24 cellular contexts compared by ENCODE assay signal in genomic region chr2:219947575-219947974, GRCh38.
DNase-seq lines count a peak whose midpoint lies in the region; ATAC-seq and TF ChIP-seq lines count a peak whose summit lies in the region.
"Had no signal": no experiment of that assay in that cellular context is flagged by ENCODE, and none has a peak within 500 bp of the region (broad histone marks: within the 10 kb centered on the region; RNA-seq: fewer than 3 reads in every experiment).

No MANE protein-coding gene starts in this region.

- no peak for ATAC-seq in heart right ventricle

- H3K9me3 ChIP-seq in heart right ventricle (no peaks in the 10 kb centered on the region), hepatocyte (ENCODE audit: low read depth) (no peaks in the 10 kb centered on the region)
- H3K9me3 ChIP-seq: sigmoid colon, transverse colon had no signal

- H3K79me2 ChIP-seq in hepatocyte = no peaks in the 10 kb centered on the region

- H3K4me1 ChIP-seq in heart right ventricle = no peaks in the 10 kb centered on the region
- H3K4me1 ChIP-seq in hepatocyte (ENCODE audit: insufficient read depth) = no peaks in the 10 kb centered on the region
- H3K4me1 ChIP-seq: sigmoid colon, transverse colon had no signal

- H3K4me3 ChIP-seq in astrocyte of the spinal cord (ENCODE audit: low read depth, low read length) (no peak overlapping the region), heart right ventricle (no peak overlapping the region), hepatocyte (no peak overlapping the region)
- H3K4me3 ChIP-seq: sigmoid colon, transverse colon had no signal

- H4K20me1 ChIP-seq in hepatocyte (ENCODE audit: insufficient read depth, poor library complexity, severe bottlenecking) = no peaks in the 10 kb centered on the region

- in situ Hi-C loops in astrocyte of the spinal cord (cut with HindIII; ENCODE audit: low sequenced_read_pairs) = no loop called here

- intact Hi-C loops in heart right ventricle (cut with DNase I) = no loop called here

- no peaks in the 10 kb centered on the region for H3K36me3 ChIP-seq in heart right ventricle
- no peaks in the 10 kb centered on the region for H3K36me3 ChIP-seq in hepatocyte (replicated peaks; ENCODE audit: insufficient read depth, low read depth)
- H3K36me3 ChIP-seq: sigmoid colon, transverse colon had no signal

- H3K27ac ChIP-seq in heart right ventricle = no peak overlapping the region
- H3K27ac ChIP-seq in hepatocyte = no peak overlapping the region
- H3K27ac ChIP-seq: RWPE1, sigmoid colon, transverse colon had no signal

- H3K4me2 ChIP-seq in hepatocyte = no peak overlapping the region

- TF ChIP-seq CTCF in astrocyte of the spinal cord (IDR thresholded peaks at IDR 0.05; ENCODE audit: low read depth, low read length) (no peak), heart right ventricle (IDR thresholded peaks at IDR 0.05) (no peak), hepatocyte (IDR thresholded peaks at IDR 0.05; ENCODE audit: poor library complexity) (no peak)

- 86 to 87% methylated on average over 3 of the region's 3 CpGs for WGBS in heart right ventricle, 2 donors
- 94% methylated on average over 3 of the region's 3 CpGs for WGBS in hepatocyte (ENCODE audit: low lambda C conversion rate, missing lambda C conversion rate)

- H3K27me3 ChIP-seq in heart right ventricle (peaks cover 0 to 6% (median 0%) of the 10 kb centered on the region in 7 donors), hepatocyte (no peaks in the 10 kb centered on the region)
- H3K27me3 ChIP-seq: sigmoid colon, transverse colon had no signal

- no peak overlapping the region for H2AFZ ChIP-seq in hepatocyte

- H3K9me2 ChIP-seq in hepatocyte (replicated peaks; ENCODE audit: insufficient read depth) = no peaks in the 10 kb centered on the region

- peak; percentile 77 for DNase-seq in EH (ENCODE audit: low read depth)
- peak; percentile 11 for DNase-seq in HT1080 (ENCODE audit: low read depth)
- peak; percentile 39 for DNase-seq in astrocyte of the spinal cord (ENCODE audit: low read depth, low spot score)
- peak; percentile 15 for DNase-seq in hepatic stellate cell (ENCODE audit: low spot score)
- no peak for DNase-seq in NCI-H1105 treated with DMSO at 0.1 percent for 48 hours (lab: John Stamatoyannopoulos, UW)
- no peak for DNase-seq in cerebellar cortex (ENCODE audit: low spot score)
- no peak for DNase-seq in heart right ventricle
- no peak for DNase-seq in hepatocyte (ENCODE audit: low spot score)
- DNase-seq: activated CD4-positive, alpha-beta T cell treated with anti-CD3 and anti-CD28 coated beads for 48 hours; activated naive CD4-positive, alpha-beta T cell treated with anti-CD3 and anti-CD28 coated beads, Interleukin-2, amount 10 ng/mL, durations not matched to agents 7 days and 5 days; activated T-cell treated with anti-CD3 and anti-CD28 coated beads, Interleukin-2, amount 50 U/mL, for 48 hours; caudate nucleus; CD4-positive, CD25-positive, alpha-beta regulatory T cell; effector CD4-positive, alpha-beta T cell; erythroblast; Kasumi-1; mammary epithelial cell; NCI-H1092; NCI-H187 treated with DMSO at 0.1 percent for 48 hours; NCI-H526 treated with DMSO at 0.1 percent for 48 hours; sigmoid colon; T-helper 2 cell; transverse colon had no signal

Comparison
In these comparisons a context has a peak if more than half of its experiments do, and no peak if none do; other contexts are left out.
1. DNase-seq: peak in EH (single experiment), HT1080 (single experiment), astrocyte of the spinal cord (single experiment) and hepatic stellate cell (single experiment); none in NCI-H1105 treated with DMSO at 0.1 percent for 48 hours (single experiment), cerebellar cortex (single experiment), heart right ventricle (0 of 2) and hepatocyte (single experiment).